ENCODE assay signal across 17 cellular contexts in the genomic region with DNA sequence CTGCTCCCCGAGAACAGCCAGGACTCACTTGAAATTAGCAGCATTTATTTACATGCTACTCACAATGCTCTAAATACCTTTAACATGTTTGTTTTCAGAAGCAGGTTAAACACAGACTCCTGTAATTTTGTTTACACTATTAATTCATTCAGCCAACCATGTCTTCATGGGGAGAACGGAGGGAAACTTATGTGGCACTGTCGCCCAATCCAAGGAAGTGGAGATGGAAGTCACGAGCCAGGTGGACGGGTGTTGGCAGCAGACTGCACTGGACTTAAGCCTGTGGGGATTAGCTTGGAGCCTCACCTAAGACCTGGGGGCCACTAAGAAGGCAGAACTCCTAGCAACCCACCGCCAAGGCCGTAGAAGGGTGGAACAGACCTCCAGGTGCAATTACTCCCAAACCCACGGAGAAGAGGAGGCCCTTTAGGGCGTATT. TPM values are rescaled to one million over a fixed set of nuclear protein-coding genes. Genes with fewer than 3 reads are reported as not detected.
A peak's percentile ranks its signal among the peaks of the same experiment; 100 is the strongest.
DNase-seq lines count a peak whose midpoint lies in the region; ATAC-seq and TF ChIP-seq lines count a peak whose summit lies in the region.
"Had no signal": no experiment of that assay in that cellular context is flagged by ENCODE, and none has a peak within 500 bp of the region (broad histone marks: within the 10 kb centered on the region; RNA-seq: fewer than 3 reads in every experiment).

No MANE protein-coding gene starts in this region.

- H3F3A ChIP-seq in MM.1S (ENCODE audit: insufficient read depth, low read length) = peaks cover 8% of the 10 kb centered on the region

- peak overlapping the region; percentile 30 for H3K27ac Mint-ChIP-seq in activated T-helper 17 cell treated with anti-CD3 and anti-CD28 coated beads, Interleukin-2, amount 50 U/mL, for 72 hours
- H3K27ac Mint-ChIP-seq in type B pancreatic cell = no peak overlapping the region
- H3K27ac Mint-ChIP-seq: activated CD4-positive, alpha-beta memory T cell treated with anti-CD3 and anti-CD28 coated beads, Interleukin-2, amount 10 ng/mL, durations not matched to agents 7 days and 5 days; activated T-cell treated with anti-CD3 and anti-CD28 coated beads, Interleukin-2, amount 50 U/mL, for 72 hours had no signal

- no peaks in the 10 kb centered on the region for H3K4me1 Mint-ChIP-seq in activated T-helper 17 cell treated with anti-CD3 and anti-CD28 coated beads, Interleukin-2, amount 50 U/mL, for 72 hours
- peaks cover 13% of the 10 kb centered on the region for H3K4me1 Mint-ChIP-seq in type B pancreatic cell (ENCODE audit: unreplicated experiment)
- H3K4me1 Mint-ChIP-seq: activated CD4-positive, alpha-beta memory T cell treated with anti-CD3 and anti-CD28 coated beads, Interleukin-2, amount 10 ng/mL, durations not matched to agents 7 days and 5 days had no signal

- H3K27me3 Mint-ChIP-seq in activated T-helper 17 cell treated with anti-CD3 and anti-CD28 coated beads, Interleukin-2, amount 50 U/mL, for 72 hours = peaks cover 7% of the 10 kb centered on the region
- H3K27me3 Mint-ChIP-seq in type B pancreatic cell = peaks cover 28% of the 10 kb centered on the region

- peaks cover 5% of the 10 kb centered on the region for H3K27me3 ChIP-seq in upper lobe of right lung
- peaks cover 14% of the 10 kb centered on the region; the same call in 1 of the 2 replicates for H3K27me3 ChIP-seq in MM.1S (replicated peaks; ENCODE audit: insufficient read depth, low read length)
- H3K27me3 ChIP-seq: foreskin keratinocyte, pancreas had no signal

- no peaks in the 10 kb centered on the region for H3K79me2 ChIP-seq in MM.1S (ENCODE audit: low read length)

- no peaks in the 10 kb centered on the region for H3K9me3 Mint-ChIP-seq in activated T-helper 17 cell treated with anti-CD3 and anti-CD28 coated beads, Interleukin-2, amount 50 U/mL, for 72 hours
- H3K9me3 Mint-ChIP-seq in type B pancreatic cell = no peaks in the 10 kb centered on the region
- H3K9me3 Mint-ChIP-seq: activated CD4-positive, alpha-beta memory T cell treated with anti-CD3 and anti-CD28 coated beads, Interleukin-2, amount 10 ng/mL, durations not matched to agents 7 days and 5 days; activated T-cell treated with anti-CD3 and anti-CD28 coated beads, Interleukin-2, amount 50 U/mL, for 72 hours had no signal

- H3K9ac ChIP-seq in MM.1S (ENCODE audit: low read length) = no peak overlapping the region

- TF ChIP-seq CTCF in upper lobe of right lung (IDR thresholded peaks at IDR 0.05) = no peak
- TF ChIP-seq CTCF in MM.1S (IDR thresholded peaks at IDR 0.05; ENCODE audit: low read length) = no peak
- no peak for TF ChIP-seq CTCF in type B pancreatic cell (conservative IDR thresholded peaks at IDR 0.05)

- H3K4me3 ChIP-seq in upper lobe of right lung (no peak overlapping the region), MM.1S (ENCODE audit: low read length) (no peak overlapping the region)
- H3K4me3 ChIP-seq: pancreas, skin epidermis had no signal

- no peak overlapping the region for H3K4me2 ChIP-seq in MM.1S (ENCODE audit: low read depth, low read length)

- H3K9me3 ChIP-seq in upper lobe of right lung = no peaks in the 10 kb centered on the region
- no peaks in the 10 kb centered on the region for H3K9me3 ChIP-seq in MM.1S (replicated peaks; ENCODE audit: insufficient read depth, low read length)
- H3K9me3 ChIP-seq: pancreas had no signal

- intact Hi-C loops in upper lobe of right lung (cut with DNase I) = no loop called here

- H3K4me1 ChIP-seq in upper lobe of right lung (no peaks in the 10 kb centered on the region), MM.1S (ENCODE audit: low read length) (no peaks in the 10 kb centered on the region)
- H3K4me1 ChIP-seq: foreskin keratinocyte, pancreas had no signal

- H3K36me3 Mint-ChIP-seq in activated T-helper 17 cell treated with anti-CD3 and anti-CD28 coated beads, Interleukin-2, amount 50 U/mL, for 72 hours (ENCODE audit: low read depth) = peaks cover 7% of the 10 kb centered on the region
- H3K36me3 Mint-ChIP-seq in type B pancreatic cell = peaks cover 4% of the 10 kb centered on the region

- H3K27ac ChIP-seq in upper lobe of right lung (no peak overlapping the region), MM.1S (ENCODE audit: low read length) (no peak overlapping the region)
- H3K27ac ChIP-seq: foreskin keratinocyte, pancreas, skin epidermis had no signal

- ATAC-seq in activated T-helper 17 cell treated with anti-CD3 and anti-CD28 coated beads, Interleukin-2, amount 50 U/mL, for 72 hours (replicated peaks) = no peak
- ATAC-seq in upper lobe of right lung = no peak
- ATAC-seq: activated T-cell treated with anti-CD3 and anti-CD28 coated beads, Interleukin-2, amount 50 U/mL, for 72 hours; foreskin keratinocyte; pancreas had no signal

- H3K9me2 ChIP-seq in MM.1S (replicated peaks; ENCODE audit: insufficient read depth, low read length) = no peaks in the 10 kb centered on the region

- peak; percentile 30 for DNase-seq in activated effector memory CD4-positive, alpha-beta T cell treated with anti-CD3 and anti-CD28 coated beads, Interleukin-2, amount 50 U/mL, for 16 hours
- no peak for DNase-seq in activated effector memory CD4-positive, alpha-beta T cell treated with Interleukin-2 at 50 U/mL for 16 hours
- DNase-seq in NCI-H2081 (lab: John Stamatoyannopoulos, UW) = peak; percentile 23 to 62
- peak; percentile 33 for DNase-seq in upper lobe of right lung
- no peak for DNase-seq in MM.1S
- DNase-seq in nucleus accumbens (lab: John Stamatoyannopoulos, UW) = no peak
- no peak for DNase-seq in type B pancreatic cell (ENCODE audit: extremely low spot score, unreplicated experiment)
- DNase-seq: activated CD4-positive, alpha-beta memory T cell treated with anti-CD3 and anti-CD28 coated beads, Interleukin-2, amount 10 ng/mL, durations not matched to agents 7 days and 5 days; activated T-cell treated with anti-CD3 and anti-CD28 coated beads, Interleukin-2, amount 50 U/mL, for 72 hours; amniotic stem cell; foreskin keratinocyte; GF-D8; NCI-H187; pancreas; stimulated activated naive CD4-positive, alpha-beta T cell had no signal

- no peak overlapping the region for H3K4me3 Mint-ChIP-seq in activated T-helper 17 cell treated with anti-CD3 and anti-CD28 coated beads, Interleukin-2, amount 50 U/mL, for 72 hours
- no peak overlapping the region for H3K4me3 Mint-ChIP-seq in type B pancreatic cell
- H3K4me3 Mint-ChIP-seq: activated CD4-positive, alpha-beta memory T cell treated with anti-CD3 and anti-CD28 coated beads, Interleukin-2, amount 10 ng/mL, durations not matched to agents 7 days and 5 days; activated T-cell treated with anti-CD3 and anti-CD28 coated beads, Interleukin-2, amount 50 U/mL, for 72 hours had no signal

- H4K20me1 ChIP-seq in MM.1S (ENCODE audit: insufficient read depth, low read length) = no peaks in the 10 kb centered on the region

- H3K36me3 ChIP-seq in upper lobe of right lung = no peaks in the 10 kb centered on the region
- H3K36me3 ChIP-seq in MM.1S (replicated peaks; ENCODE audit: insufficient read depth, low read length) = peaks cover 13% of the 10 kb centered on the region; the same call in 1 of the 2 replicates
- H3K36me3 ChIP-seq: pancreas had no signal

- no peak overlapping the region for H2AFZ ChIP-seq in MM.1S (ENCODE audit: low read length)

RNA-seq across cellular contexts. Expression of gene GFAP, which starts 8.8 kb away (rescaled TPM):
- total RNA-seq in activated T-helper 17 cell treated with anti-CD3 and anti-CD28 coated beads, Interleukin-2, amount 50 U/mL, for 72 hours = not detected
- total RNA-seq in upper lobe of right lung (not detected), type B pancreatic cell (ENCODE audit: low replicate concordance) (0.10 and 0.26 TPM in 2 replicates)
- total RNA-seq: activated CD4-positive, alpha-beta memory T cell treated with anti-CD3 and anti-CD28 coated beads, Interleukin-2, amount 10 ng/mL, durations not matched to agents 7 days and 5 days; activated T-cell treated with anti-CD3 and anti-CD28 coated beads, Interleukin-2, amount 50 U/mL, for 72 hours had no signal

RNA-seq across cellular contexts. Expression of gene KIF18B, which starts 23.4 kb away (rescaled TPM):
- total RNA-seq in activated T-helper 17 cell treated with anti-CD3 and anti-CD28 coated beads, Interleukin-2, amount 50 U/mL, for 72 hours = 10 to 100 TPM; 37.7 to 51.5 TPM
- total RNA-seq in upper lobe of right lung (0.32 TPM), type B pancreatic cell (ENCODE audit: low replicate concordance) (14.8 and 49.3 TPM in 2 replicates)

RNA-seq across cellular contexts. Expression of gene EFTUD2, which starts 24.9 kb away (rescaled TPM):
- 100 to 1,000 TPM; 105 to 215 TPM for total RNA-seq in activated T-helper 17 cell treated with anti-CD3 and anti-CD28 coated beads, Interleukin-2, amount 50 U/mL, for 72 hours
- total RNA-seq in upper lobe of right lung (74.4 TPM), type B pancreatic cell (ENCODE audit: low replicate concordance) (111 and 122 TPM in 2 replicates)

RNA-seq across cellular contexts. Expression of gene C1QL1, which starts 44.0 kb away (rescaled TPM):
- under 1 TPM; 0.32 to 0.34 TPM for total RNA-seq in activated T-helper 17 cell treated with anti-CD3 and anti-CD28 coated beads, Interleukin-2, amount 50 U/mL, for 72 hours
- total RNA-seq in upper lobe of right lung = 0.52 TPM
- total RNA-seq in type B pancreatic cell (ENCODE audit: low replicate concordance) = 15.6 and 76.5 TPM in 2 replicates

Comparison
In these comparisons a context has a peak if more than half of its experiments do, and no peak if none do; other contexts are left out.
1. DNase-seq: peak in activated effector memory CD4-positive, alpha-beta T cell treated with anti-CD3 and anti-CD28 coated beads, Interleukin-2, amount 50 U/mL, for 16 hours (single experiment), NCI-H2081 (2 of 2) and upper lobe of right lung (single experiment); none in activated effector memory CD4-positive, alpha-beta T cell treated with Interleukin-2 at 50 U/mL for 16 hours (single experiment), MM.1S (single experiment), nucleus accumbens (0 of 56) and type B pancreatic cell (single experiment).
2. RNA of gene KIF18B, which starts 23.4 kb away (total RNA-seq): 37.7 to 51.5 TPM in activated T-helper 17 cell treated with anti-CD3 and anti-CD28 coated beads, Interleukin-2, amount 50 U/mL, for 72 hours and 14.8 to 49.3 TPM in type B pancreatic cell; 0.32 TPM in upper lobe of right lung (single experiment); every median in the first group is over 10 times any median in the second.